In the genomic region with DNA sequence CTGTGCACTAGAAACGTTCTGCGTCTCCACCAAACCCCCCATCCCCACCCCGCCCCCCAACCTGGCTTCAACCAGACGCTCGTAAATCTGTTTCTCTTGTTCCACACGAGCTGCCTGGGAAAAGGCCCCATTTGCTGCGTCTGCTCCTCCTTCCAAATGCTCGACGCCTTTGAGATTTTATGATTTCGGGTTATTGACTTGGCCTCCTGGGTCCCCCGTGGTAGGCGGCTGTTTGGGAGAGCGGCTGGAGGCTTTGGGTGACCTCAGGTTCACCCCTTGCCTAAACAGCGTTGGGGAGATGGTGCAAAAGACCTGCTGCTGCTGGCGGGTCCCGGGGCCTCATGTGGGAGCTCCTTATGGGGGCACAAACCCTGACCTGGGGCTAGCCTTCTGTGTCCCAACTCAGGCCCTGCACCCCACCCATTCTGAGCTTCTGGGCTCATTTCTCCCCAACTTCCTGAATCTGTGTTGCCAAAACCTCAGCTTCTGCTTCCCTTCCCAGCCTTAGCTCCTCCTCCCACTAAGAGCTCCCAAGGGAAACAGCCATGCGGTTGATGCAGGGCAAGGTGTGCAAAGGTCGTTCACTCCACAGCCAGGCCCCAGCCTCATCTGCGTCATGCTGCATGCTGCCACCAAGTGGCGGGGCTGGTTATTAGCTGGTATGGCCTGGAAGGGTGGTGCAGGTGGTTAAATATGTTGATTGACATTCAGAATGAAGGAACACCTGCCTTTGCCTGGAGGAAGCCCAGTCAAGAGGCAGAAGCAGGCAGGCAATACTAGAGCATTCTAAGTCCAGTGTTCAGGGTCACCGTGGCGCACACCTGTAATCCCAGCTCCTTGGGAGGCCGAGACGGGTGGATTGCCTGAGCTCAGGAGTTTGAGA, we compare ENCODE assay signal across 8 cellular contexts. TPM values are rescaled to one million over a fixed set of nuclear protein-coding genes. Genes with fewer than 3 reads are reported as not detected.
DNase-seq lines count a peak whose midpoint lies in the region; ATAC-seq and TF ChIP-seq lines count a peak whose summit lies in the region.

No MANE protein-coding gene starts in this region.

- H3K9me3 ChIP-seq in mucosa of descending colon (no peaks in the 10 kb centered on the region), prostate gland (no peaks in the 10 kb centered on the region), testis (no peaks in the 10 kb centered on the region)

- intact Hi-C loops in mucosa of descending colon (cut with DNase I, micrococcal nuclease), result no loop called here
- intact Hi-C loops in prostate gland (cut with DNase I), result no loop called here
- intact Hi-C loops in testis (cut with DNase I; ENCODE audit: low total_unique reads), result no loop called here

- 41% methylated on average over 24 of the region's 24 CpGs for WGBS in prostate gland
- 53 to 71% methylated on average over 22 to 24 of the region's 24 CpGs for WGBS in testis, 2 donors

- no peak for TF ChIP-seq POLR2A in prostate gland (IDR thresholded peaks at IDR 0.05)
- TF ChIP-seq POLR2A in testis (IDR thresholded peaks at IDR 0.05), result no peak

- DNase-seq in Daoy (ENCODE audit: low read depth) (peak; percentile 98), NCI-H82 treated with DMSO at 0.1 percent for 48 hours (lab: John Stamatoyannopoulos, UW; ENCODE audit: unreplicated experiment) (peak; percentile 35), cardiac fibroblast (ENCODE audit: low read depth in 2 of 2) (peak; percentile 50 to 66), mucosa of descending colon (peak; percentile 93 to 96 (median 96)), prostate gland (ENCODE audit: low spot score) (no peak), testis (no peak)

- peaks cover 15% of the 10 kb centered on the region for H3K4me1 ChIP-seq in mucosa of descending colon (ENCODE audit: low read depth)
- H3K4me1 ChIP-seq in prostate gland (replicated peaks), result no peaks in the 10 kb centered on the region
- no peaks in the 10 kb centered on the region for H3K4me1 ChIP-seq in testis

- H3K27me3 ChIP-seq in prostate gland (replicated peaks; ENCODE audit: insufficient read depth) (no peaks in the 10 kb centered on the region), testis (no peaks in the 10 kb centered on the region)

- no peak overlapping the region for H3K4me3 ChIP-seq in cardiac fibroblast (replicated peaks in 1 of 2; ENCODE audit: low read depth in 2 of 2, low read length in 2 of 2)
- no peak overlapping the region for H3K4me3 ChIP-seq in mucosa of descending colon
- H3K4me3 ChIP-seq in prostate gland, result no peak overlapping the region
- no peak overlapping the region for H3K4me3 ChIP-seq in testis

- H3K36me3 ChIP-seq in mucosa of descending colon (ENCODE audit: low read depth) (no peaks in the 10 kb centered on the region), prostate gland (no peaks in the 10 kb centered on the region), testis (ENCODE audit: low read depth, missing control alignments) (no peaks in the 10 kb centered on the region)

- peak; percentile 53 for TF ChIP-seq CTCF in cardiac fibroblast (IDR thresholded peaks at IDR 0.05; ENCODE audit: low read depth, low read length)
- TF ChIP-seq CTCF in mucosa of descending colon (IDR thresholded peaks at IDR 0.05), result peak; percentile 53
- peak in 1 of 4 experiments; percentile 37 for TF ChIP-seq CTCF in prostate gland (IDR thresholded peaks at IDR 0.05)
- TF ChIP-seq CTCF in testis (IDR thresholded peaks at IDR 0.05), result no peak

- ATAC-seq in HG03103 (IDR thresholded peaks at IDR 0.05; ENCODE audit: low read depth, unreplicated experiment) (peak; percentile 47), mucosa of descending colon (peak; percentile 98), HG03342 (IDR thresholded peaks at IDR 0.05; ENCODE audit: unreplicated experiment) (no peak)

- H3K27ac ChIP-seq in prostate gland (no peak overlapping the region), testis (no peak overlapping the region)

RNA-seq across cellular contexts. Expression of a gene that starts 49.1 kb away (rescaled TPM):
- total RNA-seq in Daoy (2014; rRNA removed; shearing (Covaris generic)), result 0.06 and 0.23 TPM in 2 replicates
- 10 to 100 TPM in 2 of 3 donors, 1 to 10 TPM in 1; 5.0 to 43.4 (median 20.5) TPM for total RNA-seq in mucosa of descending colon
- total RNA-seq in prostate gland, result 10 to 100 TPM; 34.7 to 93.4 TPM
- 10 to 100 TPM; 24.6 to 35.2 TPM for total RNA-seq in testis
- polyA plus RNA-seq in testis (ENCODE audit: insufficient read depth, low read depth, low replicate concordance), result 55.9 TPM

Comparison
In these comparisons a context has a peak if more than half of its experiments do, and no peak if none do; other contexts are left out.
1. DNase-seq: peak in Daoy (single experiment), NCI-H82 treated with DMSO at 0.1 percent for 48 hours (single experiment), cardiac fibroblast (2 of 2) and mucosa of descending colon (3 of 3); none in prostate gland (single experiment) and testis (single experiment).
2. CTCF ChIP-seq: peak in cardiac fibroblast (single experiment) and mucosa of descending colon (single experiment); none in testis (0 of 3).